ENCODE assay signal across 18 cellular contexts in genomic region chr10:125076891-125077643, GRCh38.
DNase-seq lines count a peak whose midpoint lies in the region; ATAC-seq and TF ChIP-seq lines count a peak whose summit lies in the region.
"Had no signal": no experiment of that assay in that cellular context is flagged by ENCODE, and none has a peak within 500 bp of the region (broad histone marks: within the 10 kb centered on the region; RNA-seq: fewer than 3 reads in every experiment).

No MANE protein-coding gene starts in this region.

- H3K36me3 Mint-ChIP-seq in natural killer cell: peaks cover 5% of the 10 kb centered on the region
- H3K36me3 Mint-ChIP-seq: activated CD8-positive, alpha-beta memory T cell treated with anti-CD3 and anti-CD28 coated beads, Interleukin-2, amount 10 ng/mL, durations not matched to agents 7 days and 5 days; T-cell had no signal

- peak; percentile 62 for DNase-seq in brain microvascular endothelial cell
- no peak for DNase-seq in heart right ventricle
- DNase-seq in natural killer cell: no peak
- peak; percentile 17 for DNase-seq in upper lobe of right lung
- no peak for DNase-seq in NCI-H146 treated with DMSO at 0.1 percent for 48 hours (lab: John Stamatoyannopoulos, UW; ENCODE audit: unreplicated experiment)
- DNase-seq: activated B cell treated with CpG ODN at 0.5 μM for 24 hours; activated CD8-positive, alpha-beta memory T cell treated with anti-CD3 and anti-CD28 coated beads, Interleukin-2, amount 10 ng/mL, durations not matched to agents 7 days and 5 days; activated naive CD4-positive, alpha-beta T cell treated with anti-CD3 and anti-CD28 coated beads for 36 hours; HCEC 1CT; Karpas-422; NCI-H146; NCI-H524 treated with DMSO at 0.1 percent for 48 hours; PC-9; T-cell had no signal

- peak overlapping the region; percentile 53 to 81 for H3K27ac Mint-ChIP-seq in natural killer cell
- H3K27ac Mint-ChIP-seq: activated B cell treated with CpG ODN at 0.5 μM for 24 hours; activated CD8-positive, alpha-beta memory T cell treated with anti-CD3 and anti-CD28 coated beads, Interleukin-2, amount 10 ng/mL, durations not matched to agents 7 days and 5 days; activated naive CD4-positive, alpha-beta T cell treated with anti-CD3 and anti-CD28 coated beads for 36 hours had no signal

- in situ Hi-C loops in brain microvascular endothelial cell (cut with HindIII; ENCODE audit: low pct_ligation_motif_present, low sequenced_read_pairs): no loop called here

- intact Hi-C loops in heart right ventricle (cut with DNase I) (no loop called here), natural killer cell (cut with micrococcal nuclease) (no loop called here), upper lobe of right lung (cut with DNase I) (no loop called here)

- H3K9me3 Mint-ChIP-seq in natural killer cell: no peaks in the 10 kb centered on the region
- H3K9me3 Mint-ChIP-seq: activated B cell treated with CpG ODN at 0.5 μM for 24 hours; activated naive CD4-positive, alpha-beta T cell treated with anti-CD3 and anti-CD28 coated beads for 36 hours; T-cell had no signal

- peaks cover 7 to 65% (median 25%) of the 10 kb centered on the region in 9 donors for H3K4me1 ChIP-seq in heart right ventricle
- H3K4me1 ChIP-seq in upper lobe of right lung: no peaks in the 10 kb centered on the region
- H3K4me1 ChIP-seq: suprapubic skin had no signal

- H3K27ac ChIP-seq in brain microvascular endothelial cell (peak overlapping the region; percentile 14), heart right ventricle (peak overlapping the region in 8 of 10 donors; percentile 15 to 78 (median 65)), upper lobe of right lung (peak overlapping the region; percentile 30)
- H3K27ac ChIP-seq: PC-9, suprapubic skin had no signal

- H3K9me3 ChIP-seq in heart right ventricle (no peaks in the 10 kb centered on the region), upper lobe of right lung (no peaks in the 10 kb centered on the region)
- H3K9me3 ChIP-seq: breast epithelium, suprapubic skin had no signal

- no peak overlapping the region for H3K4me3 Mint-ChIP-seq in natural killer cell
- H3K4me3 Mint-ChIP-seq: activated B cell treated with CpG ODN at 0.5 μM for 24 hours; activated CD8-positive, alpha-beta memory T cell treated with anti-CD3 and anti-CD28 coated beads, Interleukin-2, amount 10 ng/mL, durations not matched to agents 7 days and 5 days; activated naive CD4-positive, alpha-beta T cell treated with anti-CD3 and anti-CD28 coated beads for 36 hours; T-cell had no signal

- no peak for TF ChIP-seq POLR2A in GM18505 (IDR thresholded peaks at IDR 0.05; ENCODE audit: borderline replicate concordance, extremely low read depth, insufficient read depth, insufficient read length)

- ATAC-seq in heart right ventricle (peak in 5 of 8 donors; percentile 23 to 76 (median 63)), natural killer cell (no peak), upper lobe of right lung (no peak), GM18505 (IDR thresholded peaks at IDR 0.05; ENCODE audit: unreplicated experiment) (no peak)
- no peak for ATAC-seq in activated CD4-positive, CD25-positive, alpha-beta regulatory T cell treated with anti-CD3 and anti-CD28 coated beads, Interleukin-2, amount 50 U/mL, for 24 hours
- ATAC-seq: activated CD8-positive, alpha-beta memory T cell treated with anti-CD3 and anti-CD28 coated beads, Interleukin-2, amount 10 ng/mL, durations not matched to agents 7 days and 5 days; T-cell had no signal

- H3K36me3 ChIP-seq in brain microvascular endothelial cell (replicated peaks): peaks cover 11% of the 10 kb centered on the region
- H3K36me3 ChIP-seq in heart right ventricle: peaks cover 0 to 48% (median 0%) of the 10 kb centered on the region in 9 donors
- H3K36me3 ChIP-seq in upper lobe of right lung: peaks cover 18% of the 10 kb centered on the region
- H3K36me3 ChIP-seq: breast epithelium had no signal

- H3K4me3 ChIP-seq in brain microvascular endothelial cell (ENCODE audit: low read depth, low read length) (no peak overlapping the region), heart right ventricle (no peak overlapping the region), upper lobe of right lung (no peak overlapping the region)
- H3K4me3 ChIP-seq: breast epithelium, PC-9, suprapubic skin had no signal

- no peaks in the 10 kb centered on the region for H3K27me3 Mint-ChIP-seq in natural killer cell (ENCODE audit: low read depth in 2 of 2)

- H3K27me3 ChIP-seq in brain microvascular endothelial cell (replicated peaks) (no peaks in the 10 kb centered on the region), heart right ventricle (no peaks in the 10 kb centered on the region), upper lobe of right lung (no peaks in the 10 kb centered on the region)
- H3K27me3 ChIP-seq: breast epithelium, suprapubic skin had no signal

- WGBS in heart right ventricle, 2 donors: 62 to 64% methylated on average over 15 of the region's 15 CpGs

- peaks cover 77 to 83% of the 10 kb centered on the region in 2 donors for H3K4me1 Mint-ChIP-seq in natural killer cell
- H3K4me1 Mint-ChIP-seq: activated B cell treated with CpG ODN at 0.5 μM for 24 hours; activated CD8-positive, alpha-beta memory T cell treated with anti-CD3 and anti-CD28 coated beads, Interleukin-2, amount 10 ng/mL, durations not matched to agents 7 days and 5 days; T-cell had no signal

- TF ChIP-seq CTCF in brain microvascular endothelial cell (IDR thresholded peaks at IDR 0.05; ENCODE audit: low read depth, low read length, missing control alignments) (no peak), heart right ventricle (IDR thresholded peaks at IDR 0.05) (no peak), natural killer cell (IDR thresholded peaks at IDR 0.05) (no peak), upper lobe of right lung (IDR thresholded peaks at IDR 0.05) (no peak)

Comparison
In these comparisons a context has a peak if more than half of its experiments do, and no peak if none do; other contexts are left out.
1. DNase-seq: peak in brain microvascular endothelial cell (single experiment) and upper lobe of right lung (single experiment); none in heart right ventricle (0 of 2), natural killer cell (single experiment) and NCI-H146 treated with DMSO at 0.1 percent for 48 hours (single experiment).
2. H3K27ac ChIP-seq: peak in every context shown above with its lines; median percentile 65 in heart right ventricle; 30 in upper lobe of right lung; 14 in brain microvascular endothelial cell.
3. ATAC-seq: peak in heart right ventricle (5 of 8); none in natural killer cell (0 of 3), upper lobe of right lung (single experiment), activated CD4-positive, CD25-positive, alpha-beta regulatory T cell treated with anti-CD3 and anti-CD28 coated beads, Interleukin-2, amount 50 U/mL, for 24 hours (0 of 2) and GM18505 (single experiment).